ENCODE assay signal across 1 cellular context in the genomic region with DNA sequence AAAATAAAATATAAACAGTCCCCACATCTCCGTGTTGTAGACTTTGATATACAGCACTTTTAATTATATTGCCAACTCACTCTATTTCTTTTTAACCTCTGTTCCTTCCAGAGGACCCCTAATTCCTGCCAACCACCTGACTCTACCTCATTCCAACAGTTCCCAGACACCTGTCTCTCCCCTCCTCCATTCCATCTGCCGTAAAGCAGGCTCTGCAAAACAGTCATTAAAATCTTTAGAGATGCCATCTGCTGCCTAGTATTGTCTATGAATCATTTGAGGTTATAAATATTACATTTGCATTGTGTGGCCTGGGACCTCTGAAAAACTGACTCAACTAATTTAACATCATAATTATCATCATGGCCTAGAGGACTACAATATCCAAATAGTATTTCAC.
TF ChIP-seq lines count a peak whose summit lies in the region.

No MANE protein-coding gene starts in this region.

TF ChIP-seq in IMR-90, 13 proteins besides CTCF, POLR2A, EP300 and RAD21 (continued from another document):
- TF ChIP-seq USF2 (IDR thresholded peaks at IDR 0.05; ENCODE audit: low read depth, low read length) (no peak), MAZ (IDR thresholded peaks at IDR 0.05; ENCODE audit: borderline replicate concordance, low read depth, low read length) (no peak), CEBPB (IDR thresholded peaks at IDR 0.05; ENCODE audit: low read depth, low read length) (no peak), RCOR1 (IDR thresholded peaks at IDR 0.05; ENCODE audit: insufficient replicate concordance, low read length) (no peak), MXI1 (IDR thresholded peaks at IDR 0.05; ENCODE audit: borderline replicate concordance, low read depth, low read length) (no peak), MAFK (IDR thresholded peaks at IDR 0.05; ENCODE audit: low read depth, low read length) (no peak), NFE2L2 (IDR thresholded peaks at IDR 0.05; ENCODE audit: low read depth, low read length) (no peak), SMC3 (IDR thresholded peaks at IDR 0.05; ENCODE audit: low read depth, low read length) (no peak), BHLHE40 (IDR thresholded peaks at IDR 0.05; ENCODE audit: low read depth, low read length) (no peak), FOS (IDR thresholded peaks at IDR 0.05; ENCODE audit: low read depth, low read length) (no peak)
- TF ChIP-seq, protein P1, sequence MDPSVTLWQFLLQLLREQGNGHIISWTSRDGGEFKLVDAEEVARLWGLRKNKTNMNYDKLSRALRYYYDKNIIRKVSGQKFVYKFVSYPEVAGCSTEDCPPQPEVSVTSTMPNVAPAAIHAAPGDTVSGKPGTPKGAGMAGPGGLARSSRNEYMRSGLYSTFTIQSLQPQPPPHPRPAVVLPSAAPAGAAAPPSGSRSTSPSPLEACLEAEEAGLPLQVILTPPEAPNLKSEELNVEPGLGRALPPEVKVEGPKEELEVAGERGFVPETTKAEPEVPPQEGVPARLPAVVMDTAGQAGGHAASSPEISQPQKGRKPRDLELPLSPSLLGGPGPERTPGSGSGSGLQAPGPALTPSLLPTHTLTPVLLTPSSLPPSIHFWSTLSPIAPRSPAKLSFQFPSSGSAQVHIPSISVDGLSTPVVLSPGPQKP (IDR thresholded peaks at IDR 0.05; ENCODE audit: borderline replicate concordance, low read depth, low read length) = no peak
